ENCODE assay signal across 8 cellular contexts in the genomic region with DNA sequence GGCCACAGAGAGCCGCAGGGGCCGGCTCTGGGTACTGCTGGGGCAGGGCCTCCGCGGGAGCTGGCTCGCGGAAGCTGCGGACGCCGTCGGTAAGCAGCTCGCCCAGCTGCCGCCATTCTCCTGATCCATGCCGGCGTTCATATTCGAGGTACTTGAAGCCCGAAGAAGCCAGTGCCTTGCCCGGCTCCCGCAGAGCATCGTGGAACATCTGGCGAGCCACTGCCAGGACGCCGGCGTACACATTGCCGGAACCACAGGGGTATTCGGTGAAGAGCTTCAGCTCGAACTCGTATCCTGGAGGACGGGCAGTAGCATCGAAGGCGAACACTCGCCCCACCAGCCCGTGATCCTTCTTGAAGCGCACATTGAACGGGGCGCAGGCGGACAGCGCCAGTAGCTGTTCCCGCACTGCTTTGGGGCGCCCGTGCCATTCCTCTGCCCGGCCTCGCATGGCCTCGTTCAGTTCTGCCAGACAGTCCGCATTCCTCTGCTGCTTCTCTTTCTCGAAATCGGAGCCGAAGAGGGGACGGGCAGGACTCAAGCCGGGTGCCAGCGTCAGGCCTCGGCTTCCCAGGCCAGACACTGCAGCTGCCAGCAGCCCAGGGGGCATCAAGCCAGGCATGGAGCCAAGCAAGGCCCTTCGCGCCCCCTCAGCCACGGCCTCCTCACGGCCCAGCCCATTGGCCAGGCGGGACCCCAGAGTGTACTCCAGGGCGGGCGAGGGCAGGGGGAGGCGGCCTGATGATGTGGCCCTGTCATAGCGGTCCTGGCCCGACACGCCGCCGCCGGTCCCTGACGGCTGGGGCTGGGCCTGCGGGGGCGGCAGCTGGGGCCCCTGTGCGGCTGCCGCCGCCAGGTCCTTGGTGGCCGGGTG. TPM values are rescaled to one million over a fixed set of nuclear protein-coding genes. Genes with fewer than 3 reads are reported as not detected.
DNase-seq lines count a peak whose midpoint lies in the region; ATAC-seq, FAIRE-seq and TF ChIP-seq lines count a peak whose summit lies in the region.

No MANE protein-coding gene starts in this region.

- H3K4me1 Mint-ChIP-seq in activated naive CD4-positive, alpha-beta T cell treated with anti-CD3 and anti-CD28 coated beads, Interleukin-2, amount 10 ng/mL, durations not matched to agents 7 days and 5 days: peaks cover 40% of the 10 kb centered on the region
- peaks cover 16 to 31% (median 28%) of the 10 kb centered on the region in 4 donors for H3K4me1 Mint-ChIP-seq in naive thymus-derived CD8-positive, alpha-beta T cell

- peaks cover 14% of the 10 kb centered on the region for H3K27me3 Mint-ChIP-seq in activated naive CD4-positive, alpha-beta T cell treated with anti-CD3 and anti-CD28 coated beads, Interleukin-2, amount 10 ng/mL, durations not matched to agents 7 days and 5 days
- peaks cover 0 to 2% (median 0%) of the 10 kb centered on the region in 5 donors for H3K27me3 Mint-ChIP-seq in naive thymus-derived CD8-positive, alpha-beta T cell

- ATAC-seq in naive thymus-derived CD8-positive, alpha-beta T cell: no peak

- H3K27ac Mint-ChIP-seq in activated naive CD4-positive, alpha-beta T cell treated with anti-CD3 and anti-CD28 coated beads, Interleukin-2, amount 10 ng/mL, durations not matched to agents 7 days and 5 days: no peak overlapping the region
- peak overlapping the region in 4 of 10 donors; percentile 34 to 84 (median 54) for H3K27ac Mint-ChIP-seq in naive thymus-derived CD8-positive, alpha-beta T cell

- peak overlapping the region; percentile 86 for H3K4me3 ChIP-seq in coronary artery

- H3K4me3 Mint-ChIP-seq in activated naive CD4-positive, alpha-beta T cell treated with anti-CD3 and anti-CD28 coated beads, Interleukin-2, amount 10 ng/mL, durations not matched to agents 7 days and 5 days: peak overlapping the region; percentile 56
- H3K4me3 Mint-ChIP-seq in naive thymus-derived CD8-positive, alpha-beta T cell: peak overlapping the region; percentile 33 to 91 (median 55)

- peak overlapping the region; percentile 73 to 93 for H3K27ac ChIP-seq in coronary artery

- in situ Hi-C loops in G401 (cut with HindIII; ENCODE audit: low sequenced_read_pairs): no loop called here

- no peak for TF ChIP-seq CTCF in coronary artery (IDR thresholded peaks at IDR 0.05)
- TF ChIP-seq CTCF in D721Med (IDR thresholded peaks at IDR 0.05; ENCODE audit: insufficient read depth, missing control alignments): no peak

- peak; percentile 40 for DNase-seq in activated naive CD4-positive, alpha-beta T cell treated with anti-CD3 and anti-CD28 coated beads, Interleukin-2, amount 10 ng/mL, durations not matched to agents 7 days and 5 days
- DNase-seq in activated naive CD4-positive, alpha-beta T cell treated with Interleukin-2 at 50 U/mL for 16 hours: no peak
- DNase-seq in NCI-H446 treated with DMSO at 0.1 percent for 48 hours (lab: John Stamatoyannopoulos, UW) (peak; percentile 22), coronary artery (ENCODE audit: low spot score) (no peak), D721Med (ENCODE audit: insufficient read length, low spot score) (no peak), G401 (ENCODE audit: low spot score) (no peak), HT-29 (ENCODE audit: low spot score) (no peak)
- peak in 3 of 10 donors; percentile 21 to 57 (median 32) for DNase-seq in naive thymus-derived CD8-positive, alpha-beta T cell

- CTCF ChIA-PET in activated naive CD4-positive, alpha-beta T cell treated with anti-CD3 and anti-CD28 coated beads, Interleukin-2, amount 10 ng/mL, durations not matched to agents 7 days and 5 days (lab: Charles Lee): interaction anchor here (1.1 to 5.3 kb wide), 6 partner anchors 16 to 125 kb away, joined by 3 to 58 read pairs (median 5); partner anchors contain the start of genes FOXA3, SIX5 and SYMPK

- H3K36me3 Mint-ChIP-seq in activated naive CD4-positive, alpha-beta T cell treated with anti-CD3 and anti-CD28 coated beads, Interleukin-2, amount 10 ng/mL, durations not matched to agents 7 days and 5 days: peaks cover 6% of the 10 kb centered on the region
- H3K36me3 Mint-ChIP-seq in naive thymus-derived CD8-positive, alpha-beta T cell: no peaks in the 10 kb centered on the region

- POLR2A ChIA-PET in naive thymus-derived CD8-positive, alpha-beta T cell (lab: Charles Lee): interaction anchor here (0.6 to 3.9 kb wide), 7 partner anchors 17 to 1791 kb away, joined by 3 to 46 read pairs (median 4); partner anchors contain the start of genes FOXA3, MYPOP and SYMPK

- no peaks in the 10 kb centered on the region for H3K9me3 Mint-ChIP-seq in activated naive CD4-positive, alpha-beta T cell treated with anti-CD3 and anti-CD28 coated beads, Interleukin-2, amount 10 ng/mL, durations not matched to agents 7 days and 5 days
- H3K9me3 Mint-ChIP-seq in naive thymus-derived CD8-positive, alpha-beta T cell: peaks cover 0 to 2% (median 0%) of the 10 kb centered on the region in 9 donors

- no peak for FAIRE-seq in D721Med (lab: Jason Lieb, UNC)

RNA-seq across cellular contexts. Expression of gene IRF2BP1, which starts 1.0 kb away (rescaled TPM):
- total RNA-seq in naive thymus-derived CD8-positive, alpha-beta T cell: 10 to 100 TPM; 32.9 to 33.8 TPM
- 1 to 10 TPM; 7.0 to 9.1 (median 7.6) TPM for polyA plus RNA-seq in naive thymus-derived CD8-positive, alpha-beta T cell
- 38.3 and 43.4 TPM in 2 replicates for total RNA-seq in G401 (2014; rRNA removed; shearing (Covaris generic))
- total RNA-seq in HT-29 (2014; rRNA removed; shearing (Covaris generic)): 119 and 125 TPM in 2 replicates

RNA-seq across cellular contexts. Expression of gene MYPOP, which starts 17.5 kb away (rescaled TPM):
- total RNA-seq in naive thymus-derived CD8-positive, alpha-beta T cell: 10 to 100 TPM; 10.5 to 10.9 TPM
- under 1 TPM in 1 of 3 donors, not detected in 2; 0.23 TPM for polyA plus RNA-seq in naive thymus-derived CD8-positive, alpha-beta T cell
- 0.12 and 1.9 TPM in 2 replicates for total RNA-seq in G401 (2014; rRNA removed; shearing (Covaris generic))
- total RNA-seq in HT-29 (2014; rRNA removed; shearing (Covaris generic)): 8.5 and 10.2 TPM in 2 replicates

RNA-seq across cellular contexts. Expression of gene FOXA3, which starts 20.8 kb away (rescaled TPM):
- total RNA-seq in naive thymus-derived CD8-positive, alpha-beta T cell: not detected
- polyA plus RNA-seq in naive thymus-derived CD8-positive, alpha-beta T cell: not detected
- total RNA-seq in G401 (2014; rRNA removed; shearing (Covaris generic)): 4.5 and 5.5 TPM in 2 replicates
- 6.1 and 10.7 TPM in 2 replicates for total RNA-seq in HT-29 (2014; rRNA removed; shearing (Covaris generic))

RNA-seq across cellular contexts. Expression of gene SYMPK, which starts 22.0 kb away (rescaled TPM):
- 10 to 100 TPM; 89.9 to 91.1 TPM for total RNA-seq in naive thymus-derived CD8-positive, alpha-beta T cell
- polyA plus RNA-seq in naive thymus-derived CD8-positive, alpha-beta T cell: 10 to 100 TPM in 2 of 3 donors, 1 to 10 TPM in 1; 4.4 to 15.4 (median 13.8) TPM
- total RNA-seq in G401 (2014; rRNA removed; shearing (Covaris generic)): 131 and 136 TPM in 2 replicates
- 114 and 117 TPM in 2 replicates for total RNA-seq in HT-29 (2014; rRNA removed; shearing (Covaris generic))

RNA-seq across cellular contexts. Expression of gene NANOS2, which starts 29.7 kb away (rescaled TPM):
- not detected for total RNA-seq in naive thymus-derived CD8-positive, alpha-beta T cell
- polyA plus RNA-seq in naive thymus-derived CD8-positive, alpha-beta T cell: not detected
- 0.07 TPM in 1 of 2 replicates, not detected in the other for total RNA-seq in G401 (2014; rRNA removed; shearing (Covaris generic))
- total RNA-seq in HT-29 (2014; rRNA removed; shearing (Covaris generic)): not detected in 2 replicates

Comparison
In these comparisons a context has a peak if more than half of its experiments do, and no peak if none do; other contexts are left out.
1. DNase-seq: peak in activated naive CD4-positive, alpha-beta T cell treated with anti-CD3 and anti-CD28 coated beads, Interleukin-2, amount 10 ng/mL, durations not matched to agents 7 days and 5 days (single experiment) and NCI-H446 treated with DMSO at 0.1 percent for 48 hours (single experiment); none in activated naive CD4-positive, alpha-beta T cell treated with Interleukin-2 at 50 U/mL for 16 hours (single experiment), coronary artery (single experiment), D721Med (single experiment), G401 (single experiment) and HT-29 (single experiment).